ENCODE assay signal across 24 cellular contexts in the genomic region with DNA sequence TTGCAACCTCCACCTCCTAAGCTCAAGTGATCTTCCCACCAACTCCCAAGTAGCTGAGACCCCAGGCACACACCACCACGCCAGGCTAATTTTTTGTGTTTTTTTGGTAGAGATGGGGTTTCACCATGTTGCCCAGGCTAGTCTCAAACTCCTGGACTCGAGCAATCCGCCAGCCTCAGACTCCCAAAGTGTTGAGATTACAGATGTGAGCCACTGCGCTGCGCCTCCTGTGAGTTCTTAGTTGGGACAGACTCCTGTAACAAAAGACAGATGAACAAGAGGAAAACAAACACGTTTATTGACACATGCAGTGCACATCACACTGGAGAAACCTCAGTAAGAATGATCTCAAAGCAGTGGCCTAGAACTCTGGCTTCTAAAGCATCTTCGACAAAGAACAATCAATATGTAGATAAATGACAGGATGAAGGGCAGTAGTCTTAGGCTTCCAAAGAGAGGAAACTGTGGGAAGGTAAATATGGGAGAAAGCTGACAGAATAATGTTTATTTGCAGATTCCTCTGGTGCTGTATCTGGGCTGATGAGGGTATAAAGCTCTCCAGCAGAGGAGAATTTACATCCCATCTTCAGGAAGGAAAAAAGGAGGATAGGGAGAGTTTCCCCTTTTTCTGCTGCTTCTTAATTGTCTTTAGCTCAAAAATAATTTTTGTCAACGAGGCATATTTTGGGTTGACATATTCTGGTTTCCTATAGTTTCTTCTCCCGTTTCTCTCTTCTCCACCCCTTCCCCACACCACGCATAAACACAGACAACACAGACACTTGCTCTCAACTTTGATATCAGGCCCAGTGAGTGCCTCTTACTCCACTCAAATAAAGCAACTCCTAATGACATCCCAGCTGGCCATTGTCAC.
"Had no signal": no experiment of that assay in that cellular context is flagged by ENCODE, and none has a peak within 500 bp of the region (broad histone marks: within the 10 kb centered on the region; RNA-seq: fewer than 3 reads in every experiment).

No MANE protein-coding gene starts in this region.

- H3K9ac ChIP-seq: parathyroid adenoma had no signal

- H3K27me3 Mint-ChIP-seq: effector memory CD8-positive, alpha-beta T cell; memory B cell; naive B cell had no signal

- FAIRE-seq: colon, kidney had no signal

- H3K4me3 ChIP-seq: esophagus squamous epithelium, left ventricle myocardium inferior, lower lobe of right lung, prostate gland, skin epidermis, tibial artery, upper lobe of right lung, vagina had no signal

- H3K79me2 ChIP-seq: parathyroid adenoma had no signal

- H3K4me3 Mint-ChIP-seq: dendritic cell treated with granulocyte-macrophage colony-stimulating factor and Interleukin-4, amounts not matched to agents 40 ng/mL and 50 ng/mL, for 4 days; effector memory CD8-positive, alpha-beta T cell; memory B cell; naive B cell; nephron had no signal

- H3K36me3 Mint-ChIP-seq: memory B cell, naive B cell had no signal

- ATAC-seq: effector memory CD8-positive, alpha-beta T cell; left cardiac atrium; lower lobe of right lung; sciatic nerve; upper lobe of right lung had no signal

- H3K27ac Mint-ChIP-seq: dendritic cell treated with granulocyte-macrophage colony-stimulating factor and Interleukin-4, amounts not matched to agents 40 ng/mL and 50 ng/mL, for 4 days; memory B cell had no signal

- H3K27me3 ChIP-seq: esophagus squamous epithelium, tibial artery, upper lobe of right lung, vagina had no signal

- H3K9me3 Mint-ChIP-seq: dendritic cell treated with granulocyte-macrophage colony-stimulating factor and Interleukin-4, amounts not matched to agents 40 ng/mL and 50 ng/mL, for 4 days; effector memory CD8-positive, alpha-beta T cell; memory B cell; naive B cell; nephron had no signal

- H2AFZ ChIP-seq: parathyroid adenoma had no signal

- H3K4me1 ChIP-seq: parathyroid adenoma, prostate gland, tibial artery, vagina had no signal

- H3K9me3 ChIP-seq: esophagus squamous epithelium, left ventricle myocardium inferior, lower lobe of right lung, prostate gland, tibial artery, upper lobe of right lung, vagina had no signal

- H3K36me3 ChIP-seq: esophagus squamous epithelium, left ventricle myocardium inferior, lower lobe of right lung, prostate gland, tibial artery, upper lobe of right lung, vagina had no signal

- DNase-seq: effector memory CD8-positive, alpha-beta T cell; esophagus squamous epithelium; foreskin fibroblast; kidney; left cardiac atrium; left ventricle myocardium inferior; lower lobe of right lung; naive B cell; occipital lobe; retina; stimulated activated CD4-positive, alpha-beta T cell treated with anti-CD3 and anti-CD28 coated beads, Interleukin-12 subunit alpha, Interleukin-12 subunit beta, amount 100 ng/mL, for 4 hours; stimulated activated naive CD4-positive, alpha-beta T cell treated with Interleukin-2 at 50 U/mL for 16 hours; tibial artery; upper lobe of right lung had no signal

- H3K27ac ChIP-seq: epithelial cell of prostate, left ventricle myocardium inferior, lower lobe of right lung, parathyroid adenoma, prostate gland, skin epidermis, tibial artery, upper lobe of right lung, vagina had no signal
